1 cellular context compared by ENCODE assay signal in genomic region chr2:8659092-8659734, GRCh38.
TF ChIP-seq lines count a peak whose summit lies in the region.

No MANE protein-coding gene starts in this region.

TF ChIP-seq in HepG2, 621 proteins besides CTCF, POLR2A, EP300 and RAD21 (continued from another document and continues in another):
- TF ChIP-seq, protein P1, sequence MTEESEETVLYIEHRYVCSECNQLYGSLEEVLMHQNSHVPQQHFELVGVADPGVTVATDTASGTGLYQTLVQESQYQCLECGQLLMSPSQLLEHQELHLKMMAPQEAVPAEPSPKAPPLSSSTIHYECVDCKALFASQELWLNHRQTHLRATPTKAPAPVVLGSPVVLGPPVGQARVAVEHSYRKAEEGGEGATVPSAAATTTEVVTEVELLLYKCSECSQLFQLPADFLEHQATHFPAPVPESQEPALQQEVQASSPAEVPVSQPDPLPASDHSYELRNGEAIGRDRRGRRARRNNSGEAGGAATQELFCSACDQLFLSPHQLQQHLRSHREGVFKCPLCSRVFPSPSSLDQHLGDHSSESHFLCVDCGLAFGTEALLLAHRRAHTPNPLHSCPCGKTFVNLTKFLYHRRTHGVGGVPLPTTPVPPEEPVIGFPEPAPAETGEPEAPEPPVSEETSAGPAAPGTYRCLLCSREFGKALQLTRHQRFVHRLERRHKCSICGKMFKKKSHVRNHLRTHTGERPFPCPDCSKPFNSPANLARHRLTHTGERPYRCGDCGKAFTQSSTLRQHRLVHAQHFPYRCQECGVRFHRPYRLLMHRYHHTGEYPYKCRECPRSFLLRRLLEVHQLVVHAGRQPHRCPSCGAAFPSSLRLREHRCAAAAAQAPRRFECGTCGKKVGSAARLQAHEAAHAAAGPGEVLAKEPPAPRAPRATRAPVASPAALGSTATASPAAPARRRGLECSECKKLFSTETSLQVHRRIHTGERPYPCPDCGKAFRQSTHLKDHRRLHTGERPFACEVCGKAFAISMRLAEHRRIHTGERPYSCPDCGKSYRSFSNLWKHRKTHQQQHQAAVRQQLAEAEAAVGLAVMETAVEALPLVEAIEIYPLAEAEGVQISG (CRISPR knock-in tag; IDR thresholded peaks at IDR 0.05) = peak; percentile 16; the same call in 1 of the 2 replicates
- no peak for TF ChIP-seq ZNF10 (CRISPR knock-in tag; IDR thresholded peaks at IDR 0.05; ENCODE audit: borderline replicate concordance, low read depth)
- TF ChIP-seq HNRNPLL (IDR thresholded peaks at IDR 0.05; ENCODE audit: low read depth, low read length, poor library complexity, severe bottlenecking) = no peak
- TF ChIP-seq ZBTB37 (CRISPR knock-in tag; IDR thresholded peaks at IDR 0.05) = no peak
- peak; percentile 83 for TF ChIP-seq HNF4G (IDR thresholded peaks at IDR 0.05; ENCODE audit: borderline replicate concordance, low read depth, low read length)
- TF ChIP-seq HNF4G (CRISPR knock-in tag; IDR thresholded peaks at IDR 0.05; ENCODE audit: borderline replicate concordance, low read depth) = peak; percentile 71; the same call in 1 of the 2 replicates
- TF ChIP-seq, protein P2, sequence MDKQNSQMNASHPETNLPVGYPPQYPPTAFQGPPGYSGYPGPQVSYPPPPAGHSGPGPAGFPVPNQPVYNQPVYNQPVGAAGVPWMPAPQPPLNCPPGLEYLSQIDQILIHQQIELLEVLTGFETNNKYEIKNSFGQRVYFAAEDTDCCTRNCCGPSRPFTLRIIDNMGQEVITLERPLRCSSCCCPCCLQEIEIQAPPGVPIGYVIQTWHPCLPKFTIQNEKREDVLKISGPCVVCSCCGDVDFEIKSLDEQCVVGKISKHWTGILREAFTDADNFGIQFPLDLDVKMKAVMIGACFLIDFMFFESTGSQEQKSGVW (CRISPR knock-in tag; IDR thresholded peaks at IDR 0.05; ENCODE audit: borderline replicate concordance) = no peak
- TF ChIP-seq SRF (IDR thresholded peaks at IDR 0.05; ENCODE audit: low read depth, low read length) = no peak
- TF ChIP-seq NCOR1 (IDR thresholded peaks at IDR 0.05; ENCODE audit: borderline replicate concordance, low read length) = peak; percentile 80
- TF ChIP-seq PRMT3 (CRISPR knock-in tag; IDR thresholded peaks at IDR 0.05; ENCODE audit: borderline replicate concordance, low read depth) = no peak
- no peak for TF ChIP-seq FOSL1 (CRISPR knock-in tag; IDR thresholded peaks at IDR 0.05; ENCODE audit: borderline replicate concordance)
- no peak for TF ChIP-seq ISX (CRISPR knock-in tag; conservative IDR thresholded peaks at IDR 0.05)
- 0 out of 2 replicates have a peak, but pooled peaks have one; percentile 17 for TF ChIP-seq RNF2 (conservative IDR thresholded peaks at IDR 0.05; ENCODE audit: low read depth)
- no peak for TF ChIP-seq FOXJ3 (CRISPR knock-in tag; IDR thresholded peaks at IDR 0.05; ENCODE audit: borderline replicate concordance)
- no peak for TF ChIP-seq NR1H2 (CRISPR knock-in tag; IDR thresholded peaks at IDR 0.05; ENCODE audit: borderline replicate concordance, low read depth)
- TF ChIP-seq LCORL (IDR thresholded peaks at IDR 0.05) = no peak
- TF ChIP-seq LCORL (CRISPR knock-in tag; IDR thresholded peaks at IDR 0.05) = peak; percentile 90
- TF ChIP-seq ZKSCAN8 (CRISPR knock-in tag; IDR thresholded peaks at IDR 0.05; ENCODE audit: borderline replicate concordance) = no peak
- TF ChIP-seq RELA (CRISPR knock-in tag; IDR thresholded peaks at IDR 0.05) = no peak
- no peak for TF ChIP-seq MTERF4 (CRISPR knock-in tag; IDR thresholded peaks at IDR 0.05)
- no peak for TF ChIP-seq NCOA1 (CRISPR knock-in tag; IDR thresholded peaks at IDR 0.05)
- TF ChIP-seq NFYC (CRISPR knock-in tag; IDR thresholded peaks at IDR 0.05) = no peak
- TF ChIP-seq BCL6 (CRISPR knock-in tag; IDR thresholded peaks at IDR 0.05) = 0 out of 2 replicates have a peak, but pooled peaks have one; percentile 37
- peak; percentile 70 for TF ChIP-seq MAX (IDR thresholded peaks at IDR 0.05)
- TF ChIP-seq SNAPC2 (CRISPR knock-in tag; IDR thresholded peaks at IDR 0.05) = peak; percentile 47; the same call in 1 of the 2 replicates
- TF ChIP-seq ZNF17 (CRISPR knock-in tag; IDR thresholded peaks at IDR 0.05) = no peak
- TF ChIP-seq JDP2 (CRISPR knock-in tag; IDR thresholded peaks at IDR 0.05; ENCODE audit: borderline replicate concordance) = no peak
- TF ChIP-seq, protein P3, sequence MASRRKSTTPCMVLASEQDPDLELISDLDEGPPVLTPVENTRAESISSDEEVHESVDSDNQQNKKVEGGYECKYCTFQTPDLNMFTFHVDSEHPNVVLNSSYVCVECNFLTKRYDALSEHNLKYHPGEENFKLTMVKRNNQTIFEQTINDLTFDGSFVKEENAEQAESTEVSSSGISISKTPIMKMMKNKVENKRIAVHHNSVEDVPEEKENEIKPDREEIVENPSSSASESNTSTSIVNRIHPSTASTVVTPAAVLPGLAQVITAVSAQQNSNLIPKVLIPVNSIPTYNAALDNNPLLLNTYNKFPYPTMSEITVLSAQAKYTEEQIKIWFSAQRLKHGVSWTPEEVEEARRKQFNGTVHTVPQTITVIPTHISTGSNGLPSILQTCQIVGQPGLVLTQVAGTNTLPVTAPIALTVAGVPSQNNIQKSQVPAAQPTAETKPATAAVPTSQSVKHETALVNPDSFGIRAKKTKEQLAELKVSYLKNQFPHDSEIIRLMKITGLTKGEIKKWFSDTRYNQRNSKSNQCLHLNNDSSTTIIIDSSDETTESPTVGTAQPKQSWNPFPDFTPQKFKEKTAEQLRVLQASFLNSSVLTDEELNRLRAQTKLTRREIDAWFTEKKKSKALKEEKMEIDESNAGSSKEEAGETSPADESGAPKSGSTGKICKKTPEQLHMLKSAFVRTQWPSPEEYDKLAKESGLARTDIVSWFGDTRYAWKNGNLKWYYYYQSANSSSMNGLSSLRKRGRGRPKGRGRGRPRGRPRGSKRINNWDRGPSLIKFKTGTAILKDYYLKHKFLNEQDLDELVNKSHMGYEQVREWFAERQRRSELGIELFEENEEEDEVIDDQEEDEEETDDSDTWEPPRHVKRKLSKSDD (CRISPR knock-in tag; IDR thresholded peaks at IDR 0.05; ENCODE audit: low read depth) = no peak
- no peak for TF ChIP-seq DDIT3 (CRISPR knock-in tag; IDR thresholded peaks at IDR 0.05)
- TF ChIP-seq ZNF703 (CRISPR knock-in tag; IDR thresholded peaks at IDR 0.05; ENCODE audit: borderline replicate concordance) = no peak
- TF ChIP-seq ZMAT3 (CRISPR knock-in tag; conservative IDR thresholded peaks at IDR 0.05) = 0 out of 2 replicates have a peak, but pooled peaks have one; percentile 42
- TF ChIP-seq ZNF616 (CRISPR knock-in tag; IDR thresholded peaks at IDR 0.05; ENCODE audit: low read depth) = peak; percentile 44; the same call in 1 of the 2 replicates
- TF ChIP-seq ZNF547 (CRISPR knock-in tag; IDR thresholded peaks at IDR 0.05) = peak; percentile 12; the same call in 1 of the 2 replicates
- TF ChIP-seq U2AF1 (optimal IDR thresholded peaks at IDR 0.05; ENCODE audit: low read depth, low read length) = no peak
- no peak for TF ChIP-seq NR2F1 (CRISPR knock-in tag; IDR thresholded peaks at IDR 0.05)
- TF ChIP-seq, protein P4, sequence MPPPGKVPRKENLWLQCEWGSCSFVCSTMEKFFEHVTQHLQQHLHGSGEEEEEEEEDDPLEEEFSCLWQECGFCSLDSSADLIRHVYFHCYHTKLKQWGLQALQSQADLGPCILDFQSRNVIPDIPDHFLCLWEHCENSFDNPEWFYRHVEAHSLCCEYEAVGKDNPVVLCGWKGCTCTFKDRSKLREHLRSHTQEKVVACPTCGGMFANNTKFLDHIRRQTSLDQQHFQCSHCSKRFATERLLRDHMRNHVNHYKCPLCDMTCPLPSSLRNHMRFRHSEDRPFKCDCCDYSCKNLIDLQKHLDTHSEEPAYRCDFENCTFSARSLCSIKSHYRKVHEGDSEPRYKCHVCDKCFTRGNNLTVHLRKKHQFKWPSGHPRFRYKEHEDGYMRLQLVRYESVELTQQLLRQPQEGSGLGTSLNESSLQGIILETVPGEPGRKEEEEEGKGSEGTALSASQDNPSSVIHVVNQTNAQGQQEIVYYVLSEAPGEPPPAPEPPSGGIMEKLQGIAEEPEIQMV (CRISPR knock-in tag; IDR thresholded peaks at IDR 0.05; ENCODE audit: low read depth) = peak; percentile 61; the same call in 1 of the 2 replicates
- TF ChIP-seq KLF9 (CRISPR knock-in tag; IDR thresholded peaks at IDR 0.05; ENCODE audit: low read depth) = no peak
- no peak for TF ChIP-seq ZSCAN12 (CRISPR knock-in tag; IDR thresholded peaks at IDR 0.05)
- TF ChIP-seq MXD4 (CRISPR knock-in tag; IDR thresholded peaks at IDR 0.05) = no peak
- 0 out of 2 replicates have a peak, but pooled peaks have one; percentile 16 for TF ChIP-seq KAT7 (CRISPR knock-in tag; IDR thresholded peaks at IDR 0.05; ENCODE audit: borderline replicate concordance)
- TF ChIP-seq ZMYM3 (CRISPR knock-in tag; IDR thresholded peaks at IDR 0.05) = no peak
- TF ChIP-seq, protein P5, sequence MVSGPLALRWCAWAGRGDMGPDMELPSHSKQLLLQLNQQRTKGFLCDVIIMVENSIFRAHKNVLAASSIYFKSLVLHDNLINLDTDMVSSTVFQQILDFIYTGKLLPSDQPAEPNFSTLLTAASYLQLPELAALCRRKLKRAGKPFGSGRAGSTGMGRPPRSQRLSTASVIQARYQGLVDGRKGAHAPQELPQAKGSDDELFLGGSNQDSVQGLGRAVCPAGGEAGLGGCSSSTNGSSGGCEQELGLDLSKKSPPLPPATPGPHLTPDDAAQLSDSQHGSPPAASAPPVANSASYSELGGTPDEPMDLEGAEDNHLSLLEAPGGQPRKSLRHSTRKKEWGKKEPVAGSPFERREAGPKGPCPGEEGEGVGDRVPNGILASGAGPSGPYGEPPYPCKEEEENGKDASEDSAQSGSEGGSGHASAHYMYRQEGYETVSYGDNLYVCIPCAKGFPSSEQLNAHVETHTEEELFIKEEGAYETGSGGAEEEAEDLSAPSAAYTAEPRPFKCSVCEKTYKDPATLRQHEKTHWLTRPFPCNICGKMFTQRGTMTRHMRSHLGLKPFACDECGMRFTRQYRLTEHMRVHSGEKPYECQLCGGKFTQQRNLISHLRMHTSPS (CRISPR knock-in tag; IDR thresholded peaks at IDR 0.05; ENCODE audit: low read depth) = peak; percentile 86
- no peak; the same call in 1 of the 2 replicates for TF ChIP-seq ZFP41 (CRISPR knock-in tag; IDR thresholded peaks at IDR 0.05; ENCODE audit: borderline replicate concordance)
- TF ChIP-seq ZBTB4 (CRISPR knock-in tag; IDR thresholded peaks at IDR 0.05; ENCODE audit: borderline replicate concordance) = no peak
- TF ChIP-seq SPEN (CRISPR knock-in tag; IDR thresholded peaks at IDR 0.05; ENCODE audit: low read depth) = peak; percentile 31; the same call in 1 of the 2 replicates
- TF ChIP-seq, protein P6, sequence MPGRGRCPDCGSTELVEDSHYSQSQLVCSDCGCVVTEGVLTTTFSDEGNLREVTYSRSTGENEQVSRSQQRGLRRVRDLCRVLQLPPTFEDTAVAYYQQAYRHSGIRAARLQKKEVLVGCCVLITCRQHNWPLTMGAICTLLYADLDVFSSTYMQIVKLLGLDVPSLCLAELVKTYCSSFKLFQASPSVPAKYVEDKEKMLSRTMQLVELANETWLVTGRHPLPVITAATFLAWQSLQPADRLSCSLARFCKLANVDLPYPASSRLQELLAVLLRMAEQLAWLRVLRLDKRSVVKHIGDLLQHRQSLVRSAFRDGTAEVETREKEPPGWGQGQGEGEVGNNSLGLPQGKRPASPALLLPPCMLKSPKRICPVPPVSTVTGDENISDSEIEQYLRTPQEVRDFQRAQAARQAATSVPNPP (CRISPR knock-in tag; IDR thresholded peaks at IDR 0.05) = peak; percentile 53; the same call in 1 of the 2 replicates
- TF ChIP-seq PHF21A (CRISPR knock-in tag; IDR thresholded peaks at IDR 0.05) = peak; percentile 65; the same call in 1 of the 2 replicates
